ENCODE assay signal across 19 cellular contexts in the genomic region with DNA sequence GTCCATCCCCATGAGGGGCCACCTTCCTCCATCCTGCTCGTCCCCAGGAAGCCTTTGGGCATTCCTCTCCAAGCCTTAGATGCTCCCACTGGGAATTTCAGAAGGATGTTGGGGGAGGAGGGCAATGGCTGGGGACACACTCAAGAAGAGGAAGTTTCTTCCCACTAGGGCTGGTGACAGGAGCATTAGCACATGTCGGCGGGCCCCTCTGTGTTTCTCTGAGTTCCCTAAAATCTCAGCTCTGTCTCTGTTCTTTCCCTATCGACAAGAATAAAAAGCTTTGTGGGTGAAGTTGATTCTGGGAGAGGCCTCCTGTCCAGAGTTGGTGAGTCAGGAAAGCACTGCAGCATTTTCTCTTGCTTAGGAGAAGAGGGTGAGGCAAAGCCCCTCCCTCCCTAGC. TPM values are rescaled to one million over a fixed set of nuclear protein-coding genes. Genes with fewer than 3 reads are reported as not detected.
"Had no signal": no experiment of that assay in that cellular context is flagged by ENCODE, and none has a peak within 500 bp of the region (broad histone marks: within the 10 kb centered on the region; RNA-seq: fewer than 3 reads in every experiment).

No MANE protein-coding gene starts in this region.

- ATAC-seq: gastroesophageal sphincter, left colon had no signal

- H3K27me3 Mint-ChIP-seq: activated CD4-positive, alpha-beta T cell treated with anti-CD3 and anti-CD28 coated beads, Interleukin-2, amount 10 ng/mL, durations not matched to agents 24 days and 14 days; naive B cell; stimulated activated naive CD8-positive, alpha-beta T cell treated with anti-CD3 and anti-CD28 coated beads, Interleukin-15, Interleukin-2, amounts not matched to agents 100 ng/mL and 50 ng/mL, for 24 hours had no signal

- H3K9me3 Mint-ChIP-seq: activated CD4-positive, alpha-beta T cell treated with anti-CD3 and anti-CD28 coated beads, Interleukin-2, amount 10 ng/mL, durations not matched to agents 24 days and 14 days; activated T-helper 1 cell treated with anti-CD3 and anti-CD28 coated beads, Interleukin-12 subunit alpha, Interleukin-12 subunit beta, Interleukin-2, Interleukin-4 antibody, amounts not matched to agents 30 ng/mL and 10 ng/mL and 1 ng/mL, durations not matched to agents 14 hours and 24 hours and 36 hours; naive B cell; stimulated activated naive CD8-positive, alpha-beta T cell treated with anti-CD3 and anti-CD28 coated beads, Interleukin-15, Interleukin-2, amounts not matched to agents 100 ng/mL and 50 ng/mL, for 24 hours had no signal

- H3K9me3 ChIP-seq: gastroesophageal sphincter, heart right ventricle, testis had no signal

- DNase-seq: activated CD4-positive, alpha-beta T cell treated with anti-CD3 and anti-CD28 coated beads, Interleukin-2, amount 10 ng/mL, durations not matched to agents 24 days and 14 days; activated CD4-positive, CD25-positive, alpha-beta regulatory T cell; activated CD8-positive, alpha-beta memory T cell treated with anti-CD3 and anti-CD28 coated beads, Interleukin-2, amount 50 U/mL, for 48 hours; activated naive CD4-positive, alpha-beta T cell treated with Interleukin-2 at 50 U/mL for 16 hours; aorta; cerebellar nuclear complex; dermis blood vessel endothelial cell; heart right ventricle; left colon; naive B cell; stimulated activated CD4-positive, alpha-beta T cell treated with anti-CD3 and anti-CD28 coated beads, Interleukin-4, amount 100 ng/mL, for 4 hours; stimulated activated CD8-positive, alpha-beta memory T cell treated with anti-CD3 and anti-CD28 coated beads, Interleukin-4, amount 100 ng/mL, for 48 hours; T-helper 2 cell; testis had no signal

- H3K27ac ChIP-seq: gastroesophageal sphincter, testis had no signal

- H3K27me3 ChIP-seq: gastroesophageal sphincter, heart right ventricle, testis had no signal

- H3K4me3 Mint-ChIP-seq: activated CD4-positive, alpha-beta T cell treated with anti-CD3 and anti-CD28 coated beads, Interleukin-2, amount 10 ng/mL, durations not matched to agents 24 days and 14 days; activated T-helper 1 cell treated with anti-CD3 and anti-CD28 coated beads, Interleukin-12 subunit alpha, Interleukin-12 subunit beta, Interleukin-2, Interleukin-4 antibody, amounts not matched to agents 30 ng/mL and 10 ng/mL and 1 ng/mL, durations not matched to agents 14 hours and 24 hours and 36 hours; naive B cell; stimulated activated naive CD8-positive, alpha-beta T cell treated with anti-CD3 and anti-CD28 coated beads, Interleukin-15, Interleukin-2, amounts not matched to agents 100 ng/mL and 50 ng/mL, for 24 hours had no signal

- H3K27ac Mint-ChIP-seq: activated CD4-positive, alpha-beta T cell treated with anti-CD3 and anti-CD28 coated beads, Interleukin-2, amount 10 ng/mL, durations not matched to agents 24 days and 14 days; activated T-helper 1 cell treated with anti-CD3 and anti-CD28 coated beads, Interleukin-12 subunit alpha, Interleukin-12 subunit beta, Interleukin-2, Interleukin-4 antibody, amounts not matched to agents 30 ng/mL and 10 ng/mL and 1 ng/mL, durations not matched to agents 14 hours and 24 hours and 36 hours; stimulated activated naive CD8-positive, alpha-beta T cell treated with anti-CD3 and anti-CD28 coated beads, Interleukin-15, Interleukin-2, amounts not matched to agents 100 ng/mL and 50 ng/mL, for 24 hours had no signal

- H3K4me3 ChIP-seq: gastroesophageal sphincter, heart right ventricle, skin epidermis, testis had no signal

RNA-seq across cellular contexts. Expression of a gene that starts 52.5 kb away (rescaled TPM):
- total RNA-seq: activated CD4-positive, alpha-beta T cell treated with anti-CD3 and anti-CD28 coated beads, Interleukin-2, amount 10 ng/mL, durations not matched to agents 24 days and 14 days; activated T-helper 1 cell treated with anti-CD3 and anti-CD28 coated beads, Interleukin-12 subunit alpha, Interleukin-12 subunit beta, Interleukin-2, Interleukin-4 antibody, amounts not matched to agents 30 ng/mL and 10 ng/mL and 1 ng/mL, durations not matched to agents 14 hours and 24 hours and 36 hours; dermis blood vessel endothelial cell; left colon; ureter had no signal
